38 cellular contexts compared by ENCODE assay signal in genomic region chr15:23477920-23478319, GRCh38. TPM values are rescaled to one million over a fixed set of nuclear protein-coding genes. Genes with fewer than 3 reads are reported as not detected.
"Had no signal": no experiment of that assay in that cellular context is flagged by ENCODE, and none has a peak within 500 bp of the region (broad histone marks: within the 10 kb centered on the region; RNA-seq: fewer than 3 reads in every experiment).

No MANE protein-coding gene starts in this region.

- H3K36me3 ChIP-seq: MG63 had no signal

- H3K4me3 ChIP-seq: MG63 had no signal

- DNase-seq: Karpas-422, Kasumi-1, MG63, MM.1S, MV-4-11, NCI-H1048, NCI-H1092, NCI-H1092 treated with DMSO at 0.1 percent for 48 hours, NCI-H1105, NCI-H1105 treated with DMSO at 0.1 percent for 48 hours, NCI-H1417, NCI-H1417 treated with DMSO at 0.1 percent for 48 hours, NCI-H1436, NCI-H1436 treated with DMSO at 0.1 percent for 48 hours, NCI-H146, NCI-H1694, NCI-H1694 treated with DMSO at 0.1 percent for 48 hours, NCI-H187, NCI-H187 treated with DMSO at 0.1 percent for 48 hours, NCI-H1930, NCI-H2029, NCI-H2029 treated with DMSO at 0.1 percent for 48 hours, NCI-H2081, NCI-H2081 treated with DMSO at 0.1 percent for 48 hours, NCI-H2107, NCI-H2171, NCI-H2171 treated with DMSO at 0.1 percent for 48 hours, NCI-H2227 treated with DMSO at 0.1 percent for 48 hours, NCI-H226, NCI-H345, NCI-H446, NCI-H446 treated with DMSO at 0.1 percent for 48 hours, NCI-H510A, NCI-H510A treated with DMSO at 0.1 percent for 48 hours had no signal

- H3K27me3 ChIP-seq: MG63 had no signal

- H3K9me3 ChIP-seq: MG63 had no signal

RNA-seq across cellular contexts. Expression of gene GOLGA6L2, which starts 30.9 kb away (rescaled TPM):
- total RNA-seq: LHCN-M2, M059J, MCF 10A, NCI-H460 had no signal
